ENCODE assay signal across 8 cellular contexts in the genomic region with DNA sequence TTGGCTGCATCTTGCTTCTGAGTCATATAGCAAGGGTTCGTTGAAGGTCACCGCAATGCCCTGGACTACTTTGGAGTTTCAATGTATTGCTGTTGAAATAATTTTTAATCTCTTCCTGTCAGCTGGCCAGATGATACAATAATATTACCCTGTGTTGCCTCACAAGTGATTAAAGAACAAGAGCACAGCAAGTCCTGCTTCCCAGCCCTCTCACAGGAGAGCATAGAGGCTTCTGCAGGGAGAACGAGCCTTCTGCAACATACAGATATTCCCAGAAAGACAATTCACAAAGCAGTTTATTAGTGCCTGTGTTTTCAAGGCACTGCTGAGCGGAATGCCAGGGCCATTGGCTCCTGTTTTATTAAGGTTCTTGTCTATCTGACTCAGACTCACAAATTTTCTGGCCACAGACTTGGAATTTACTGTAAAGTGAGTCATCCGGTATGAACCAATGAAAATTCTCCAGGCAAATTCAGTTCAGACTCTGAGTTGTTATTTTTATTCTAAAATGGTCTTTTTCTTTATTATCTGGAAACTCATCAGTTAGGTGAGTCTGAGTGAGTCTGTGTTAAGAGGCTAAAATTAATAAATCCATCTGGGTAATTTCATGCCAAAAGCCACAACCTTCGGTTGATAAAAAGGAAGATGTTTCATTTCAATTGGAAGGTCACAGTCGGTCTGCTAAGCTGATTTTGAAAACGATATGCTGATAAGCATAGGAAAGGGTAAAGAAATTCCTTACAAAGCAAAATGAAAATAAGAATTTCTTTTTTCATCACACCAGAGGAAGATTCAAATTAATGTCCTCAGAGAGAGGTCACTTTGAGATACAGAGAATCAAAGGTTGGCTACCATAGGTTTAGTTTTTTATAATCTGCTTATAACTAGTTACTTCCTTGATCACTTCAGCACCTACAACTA.
DNase-seq lines count a peak whose midpoint lies in the region; ATAC-seq and TF ChIP-seq lines count a peak whose summit lies in the region.

No MANE protein-coding gene starts in this region.

- H3K4me3 ChIP-seq in Peyer's patch = no peak overlapping the region

- TF ChIP-seq POLR2A in Peyer's patch (IDR thresholded peaks at IDR 0.05) = no peak
- peak; percentile 52 for TF ChIP-seq POLR2A in erythroblast (IDR thresholded peaks at IDR 0.05; ENCODE audit: low read length)

- H3K4me1 ChIP-seq in ES-I3 (ENCODE audit: insufficient read depth, low read length) (peaks cover 24% of the 10 kb centered on the region), Peyer's patch (peaks cover 0 to 3% (median 0%) of the 10 kb centered on the region in 4 donors)

- H3K9me3 ChIP-seq in ES-I3 (ENCODE audit: control insufficient read depth, insufficient read depth, low read length) (no peaks in the 10 kb centered on the region), Peyer's patch (no peaks in the 10 kb centered on the region)

- no peak for ATAC-seq in HG03521 (IDR thresholded peaks at IDR 0.05; ENCODE audit: unreplicated experiment)

- no peaks in the 10 kb centered on the region for H3K27me3 ChIP-seq in Peyer's patch

- peak overlapping the region; percentile 11 to 73 (median 31) for H3K27ac ChIP-seq in Peyer's patch

- peak overlapping the region; percentile 26; the same call in 1 of the 2 replicates for H3K9ac ChIP-seq in ES-I3 (ENCODE audit: low read depth, low read length)

- TF ChIP-seq CTCF in Peyer's patch (IDR thresholded peaks at IDR 0.05) (no peak), GM10266 (IDR thresholded peaks at IDR 0.05; ENCODE audit: control insufficient read depth, insufficient read depth, low read depth, missing control alignments) (no peak)

- no peak for DNase-seq in Peyer's patch
- DNase-seq in erythroblast (lab: John Stamatoyannopoulos, UW) = peak; percentile 94 to 95
- peak; percentile 93 for DNase-seq in non-pigmented ciliary epithelial cell (ENCODE audit: low read depth)
- DNase-seq in GM10266 (ENCODE audit: extremely low spot score) = no peak
- no peak for DNase-seq in activated CD4-positive, alpha-beta T cell treated with anti-CD3 and anti-CD28 coated beads, Interleukin-2, amount 50 U/mL, for 48 hours
- no peak for DNase-seq in iPS-NIHi7 (ENCODE audit: extremely low spot score)

- no peaks in the 10 kb centered on the region for H3K36me3 ChIP-seq in ES-I3 (ENCODE audit: insufficient read depth, low read length)
- no peaks in the 10 kb centered on the region for H3K36me3 ChIP-seq in Peyer's patch

Comparison
In these comparisons a context has a peak if more than half of its experiments do, and no peak if none do; other contexts are left out.
1. DNase-seq: peak in erythroblast (2 of 2) and non-pigmented ciliary epithelial cell (single experiment); none in Peyer's patch (0 of 3), GM10266 (single experiment), activated CD4-positive, alpha-beta T cell treated with anti-CD3 and anti-CD28 coated beads, Interleukin-2, amount 50 U/mL, for 48 hours (0 of 2) and iPS-NIHi7 (single experiment).